ENCODE assay signal across 8 cellular contexts in the genomic region with DNA sequence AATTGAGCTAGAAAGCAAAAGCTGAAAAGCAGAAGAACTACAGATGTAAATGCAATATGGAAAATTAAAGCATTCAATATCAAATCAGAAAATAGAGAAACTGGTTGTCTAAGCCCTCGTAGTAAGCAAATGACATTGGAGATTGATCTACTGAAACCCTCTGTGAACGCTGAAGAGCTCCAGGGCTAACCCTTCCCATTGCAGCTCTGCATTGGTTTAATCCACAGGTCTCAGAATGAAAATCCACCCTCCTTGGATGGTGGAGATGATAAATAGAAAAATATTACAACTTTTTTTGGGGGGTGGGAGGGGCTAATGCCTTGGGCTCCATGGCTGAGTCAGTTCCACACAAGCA. TPM values are rescaled to one million over a fixed set of nuclear protein-coding genes. Genes with fewer than 3 reads are reported as not detected.
A peak's percentile ranks its signal among the peaks of the same experiment; 100 is the strongest.
DNase-seq lines count a peak whose midpoint lies in the region; ATAC-seq, FAIRE-seq and TF ChIP-seq lines count a peak whose summit lies in the region.

No MANE protein-coding gene starts in this region.

- H2BK12ac ChIP-seq in H1 (ENCODE audit: low read depth, low read length) (peak overlapping the region; percentile 52), trophoblast cell (ENCODE audit: low read length) (peak overlapping the region; percentile 95)

- POLR2A ChIA-PET in H1 (lab: Charles Lee; ENCODE audit: partially characterized antibody), result interaction anchor here (0.7 to 3.8 kb wide), 10 partner anchors 10 to 396 kb away, joined by 3 to 29 read pairs (median 4); no protein-coding TSS in a partner anchor

- BruUV-seq in Calu3 (replicated peaks; lab: Mats Ljungman, UMichigan), result no TSS peak

- H3K4me2 ChIP-seq in H1 (ENCODE audit: insufficient read depth in 1 of 2, low read depth in 2 of 2, low read length in 2 of 2) (no peak overlapping the region), trophoblast cell (ENCODE audit: low read length) (no peak overlapping the region)

- H3K4me3 Mint-ChIP-seq in Calu3 (ENCODE audit: low read depth, unreplicated experiment), result peak overlapping the region; percentile 51

- no peak overlapping the region for H4K5ac ChIP-seq in H1 (ENCODE audit: insufficient read length, low read depth, low read length)

- TF ChIP-seq RAD21 in H1 (IDR thresholded peaks at IDR 0.05 in 1 of 2, conservative IDR thresholded peaks at IDR 0.05 in 1 of 2; ENCODE audit: low read depth in 2 of 2, low read length in 2 of 2), result no peak

- H3K23ac ChIP-seq in H1 (ENCODE audit: insufficient read length), result no peak overlapping the region
- no peak overlapping the region for H3K23ac ChIP-seq in trophoblast cell (ENCODE audit: low read length)

- no peak for TF ChIP-seq POLR2A in H1 (IDR thresholded peaks at IDR 0.05; ENCODE audit: control extremely low read depth in 1 of 2, low read depth in 2 of 2, low read length in 2 of 2)

- no peak overlapping the region for H2AFZ ChIP-seq in H1 (ENCODE audit: low read length)
- no peak overlapping the region for H2AFZ ChIP-seq in trophoblast cell (ENCODE audit: insufficient read depth, low read length, poor library complexity)

- no peak overlapping the region for H3K56ac ChIP-seq in H1 (replicated peaks; ENCODE audit: insufficient read length, low read depth, low read length)

- no peak overlapping the region for H2BK15ac ChIP-seq in H1 (ENCODE audit: low read length)

- H3K27ac Mint-ChIP-seq in Calu3 (ENCODE audit: unreplicated experiment), result peak overlapping the region; percentile 77

- intact Hi-C loops in Calu3 (cut with micrococcal nuclease; ENCODE audit: unreplicated experiment), result loop anchor here (2.0 kb wide), 2 partner anchors 26 to 32 kb away; no protein-coding TSS in a partner anchor
- intact Hi-C loops in sciatic nerve (cut with DNase I), result no loop called here

- peaks cover 56% of the 10 kb centered on the region for H3K36me3 Mint-ChIP-seq in Calu3 (ENCODE audit: insufficient read depth, unreplicated experiment)

- no peak overlapping the region for H3K4ac ChIP-seq in H1 (replicated peaks; ENCODE audit: insufficient read length, low read depth, low read length)
- no peak overlapping the region for H3K4ac ChIP-seq in trophoblast cell (ENCODE audit: low read depth, low read length)

- TF ChIP-seq EP300 in H1 (IDR thresholded peaks at IDR 0.05; ENCODE audit: borderline replicate concordance in 1 of 2, low read depth in 2 of 2, low read length in 2 of 2), result no peak

- H3K4me1 ChIP-seq in H1 (replicated peaks in 1 of 4; ENCODE audit: control insufficient read depth in 3 of 4, insufficient read depth in 4 of 4, low read length in 3 of 4), result peaks cover 9 to 24% (median 14%) of the 10 kb centered on the region in 4 experiments
- H3K4me1 ChIP-seq in trophoblast cell (ENCODE audit: control insufficient read depth in 1 of 2, insufficient read depth in 2 of 2, low read length in 2 of 2), result peaks cover 23 to 25% of the 10 kb centered on the region in 2 experiments

- H4K91ac ChIP-seq in H1 (replicated peaks; ENCODE audit: insufficient read length, low read length) (peak overlapping the region; percentile 63), trophoblast cell (ENCODE audit: low read depth, low read length) (peak overlapping the region; percentile 96)

- H3K14ac ChIP-seq in H1 (ENCODE audit: insufficient read length), result no peak overlapping the region
- no peak overlapping the region for H3K14ac ChIP-seq in trophoblast cell (ENCODE audit: low read length)

- ATAC-seq in sciatic nerve (no peak), HG02588 (IDR thresholded peaks at IDR 0.05; ENCODE audit: unreplicated experiment) (no peak), HG02870 (IDR thresholded peaks at IDR 0.05; ENCODE audit: unreplicated experiment) (no peak)

- FAIRE-seq in H1 (lab: Jason Lieb, UNC), result no peak

- H4K12ac ChIP-seq in trophoblast cell (ENCODE audit: low read depth, low read length), result no peak overlapping the region

- H2AK5ac ChIP-seq in H1 (ENCODE audit: low read depth, low read length) (0 out of 2 replicates have a peak overlapping the region, but pooled peaks have one; percentile 34), trophoblast cell (ENCODE audit: low read length) (no peak overlapping the region)

- H3K27me3 Mint-ChIP-seq in Calu3 (ENCODE audit: unreplicated experiment), result no peaks in the 10 kb centered on the region

- no peak overlapping the region for H4K8ac ChIP-seq in H1 (ENCODE audit: extremely low read depth, insufficient read depth, low read length)
- peak overlapping the region; percentile 50 for H4K8ac ChIP-seq in trophoblast cell (ENCODE audit: low read depth, low read length)

- peak overlapping the region; percentile 53; the same call in 1 of the 2 replicates for H2BK5ac ChIP-seq in H1 (ENCODE audit: low read depth, low read length)
- peak overlapping the region; percentile 73 for H2BK5ac ChIP-seq in trophoblast cell (ENCODE audit: low read depth, low read length, poor library complexity)

- no peak for DNase-seq in Calu3
- peak; percentile 65 for DNase-seq in NCI-H69 (lab: John Stamatoyannopoulos, UW)
- no peak for DNase-seq in H1 (ENCODE audit: low read depth in 1 of 2, low spot score in 2 of 2)
- no peak for DNase-seq in trophoblast cell
- DNase-seq in sciatic nerve (ENCODE audit: low spot score), result no peak
- no peak for DNase-seq in NCI-H446 (lab: John Stamatoyannopoulos, UW)

- H3K27ac ChIP-seq in H1 (ENCODE audit: low read depth, low read length) (peak overlapping the region; percentile 84), trophoblast cell (ENCODE audit: low read depth, low read length) (peak overlapping the region; percentile 94)

- H3K36me3 ChIP-seq in H1 (ENCODE audit: control insufficient read depth in 2 of 4, insufficient read depth in 4 of 4, low read length in 3 of 4) (no peaks in the 10 kb centered on the region; a peak in 1 of 8 replicates), trophoblast cell (ENCODE audit: control insufficient read depth in 1 of 2, insufficient read depth in 2 of 2, low read length in 2 of 2) (peaks cover 3 to 9% of the 10 kb centered on the region in 2 experiments)

- peaks cover 8% of the 10 kb centered on the region for H3K79me1 ChIP-seq in H1 (ENCODE audit: low read depth, low read length)
- peaks cover 15% of the 10 kb centered on the region for H3K79me1 ChIP-seq in trophoblast cell (ENCODE audit: low read length)

- H3K79me2 ChIP-seq in H1 (ENCODE audit: control insufficient read depth in 1 of 2, insufficient read depth in 2 of 2, low read length in 2 of 2), result peaks cover 0 to 55% of the 10 kb centered on the region in 2 experiments; a peak in 2 of 4 replicates
- H3K79me2 ChIP-seq in trophoblast cell (ENCODE audit: control insufficient read depth, insufficient read depth, low read length, poor library complexity), result peaks cover 13% of the 10 kb centered on the region

- H3K4me3 ChIP-seq in H1 (ENCODE audit: extremely low read depth in 1 of 4, insufficient read depth in 2 of 4, low read depth in 3 of 4, low read length in 4 of 4) (no peak overlapping the region), trophoblast cell (ENCODE audit: low read depth, low read length) (no peak overlapping the region)

- H3K4me1 Mint-ChIP-seq in Calu3 (ENCODE audit: low read depth, unreplicated experiment), result peaks cover 57% of the 10 kb centered on the region

- H3K9ac ChIP-seq in H1 (replicated peaks in 1 of 4; ENCODE audit: extremely low read depth in 1 of 4, low read depth in 3 of 4, low read length in 3 of 4) (no peak overlapping the region), trophoblast cell (ENCODE audit: low read length) (no peak overlapping the region)

- peak overlapping the region; percentile 49; the same call in 1 of the 2 replicates for H3K18ac ChIP-seq in H1 (ENCODE audit: extremely low read depth, low read length)
- no peak overlapping the region for H3K18ac ChIP-seq in trophoblast cell (ENCODE audit: low read length)

- H3K9me3 Mint-ChIP-seq in Calu3 (ENCODE audit: low read depth, unreplicated experiment), result peaks cover 2% of the 10 kb centered on the region

- H3K27me3 ChIP-seq in H1 (replicated peaks in 1 of 4; ENCODE audit: control insufficient read depth in 3 of 4, extremely low read depth in 1 of 4, insufficient read depth in 3 of 4, low read length in 3 of 4) (no peaks in the 10 kb centered on the region), trophoblast cell (ENCODE audit: insufficient read depth, low read length) (no peaks in the 10 kb centered on the region)

- TF ChIP-seq CTCF in Calu3 (IDR thresholded peaks at IDR 0.05; ENCODE audit: unreplicated experiment), result no peak
- TF ChIP-seq CTCF in H1 (IDR thresholded peaks at IDR 0.05; ENCODE audit: control extremely low read depth in 1 of 3, insufficient read depth in 1 of 3, low read depth in 1 of 3, low read length in 3 of 3), result no peak

- peaks cover 0 to 3% of the 10 kb centered on the region in 2 experiments for H4K20me1 ChIP-seq in H1 (replicated peaks in 1 of 2; ENCODE audit: control insufficient read depth in 1 of 2, insufficient read depth in 2 of 2, low read length in 2 of 2)

- H2BK20ac ChIP-seq in H1 (ENCODE audit: low read length), result peak overlapping the region; percentile 44

- no peaks in the 10 kb centered on the region for H3K23me2 ChIP-seq in H1 (ENCODE audit: low read depth, low read length)

- H3K9me3 ChIP-seq in H1 (ENCODE audit: insufficient read depth in 2 of 2, low read depth in 1 of 2, low read length in 1 of 2) (no peaks in the 10 kb centered on the region; a peak in 1 of 4 replicates), trophoblast cell (ENCODE audit: insufficient read depth, low read depth, low read length) (no peaks in the 10 kb centered on the region)

- H2BK120ac ChIP-seq in H1 (replicated peaks; ENCODE audit: low read depth, low read length) (no peak overlapping the region), trophoblast cell (ENCODE audit: insufficient read depth, low read length, poor library complexity) (peak overlapping the region; percentile 94)

- WGBS in H1 (ENCODE audit: extremely low coverage in 1 of 2, insufficient coverage in 1 of 2, insufficient read length in 1 of 2, insufficient replicate concordance in 2 of 2, low coverage in 1 of 2, low lambda C conversion rate in 2 of 2, missing lambda C conversion rate in 1 of 2), 2 experiments, result 88% methylated on average over 2 of the region's 2 CpGs; no CpG with 5 or more reads in 1 of the 2 experiments
- no CpG with 5 or more reads among the region's 2 CpGs for WGBS in trophoblast cell (ENCODE audit: extremely low coverage, insufficient coverage, insufficient read length)

- CTCF ChIA-PET in Calu3 (lab: Charles Lee) (interaction anchor here (1.0 to 1.9 kb wide), 5 partner anchors 17 to 44 kb away, joined by 3 to 7 read pairs (median 4); no protein-coding TSS in a partner anchor), H1 (lab: Charles Lee; ENCODE audit: partially characterized antibody) (interaction anchor here (0.6 to 4.5 kb wide), 18 partner anchors 12 to 1416 kb away, joined by 3 to 41 read pairs (median 4); no protein-coding TSS in a partner anchor)

RNA-seq across cellular contexts. Expression of a gene that starts 40.5 kb away (rescaled TPM):
- total RNA-seq in Calu3 (2022) (252 and 270 TPM in 2 replicates), sciatic nerve (194 TPM)
- 120 and 130 TPM in 2 replicates for total RNA-seq in H1 (2021; fragmentation: NEBNext Ultra II Directional; extraction: Animal tissue kit (Norgen Biotek cat#: 25700))
- polyA plus RNA-seq in H1 (2011; rRNA removed), result 71.7 and 72.7 TPM in 2 replicates
- polyA plus RNA-seq in H1 (2011; cell fraction: cytosol; rRNA removed), result 77.4 TPM
- polyA plus RNA-seq in H1 (2011; cell fraction: nucleus; rRNA removed), result 64.4 TPM
- 74.9 to 102 TPM (median 86.3 TPM) in 4 replicates for polyA plus RNA-seq in H1 (2012, experiment 1 of 2)
- 7.2 TPM for polyA plus RNA-seq in H1 (2012, experiment 2 of 2)
- polyA plus RNA-seq in H1 (2013, experiment 1 of 2), result 67.3 TPM
- 69.1 TPM for polyA plus RNA-seq in H1 (2013, experiment 2 of 2)
- 378 and 431 TPM in 2 replicates for polyA minus RNA-seq in H1 (2011; rRNA and poly(A)+ RNA removed)
- polyA minus RNA-seq in H1 (2011; cell fraction: cytosol; rRNA and poly(A)+ RNA removed), result 104 TPM
- polyA minus RNA-seq in H1 (2011; cell fraction: nucleus; rRNA and poly(A)+ RNA removed), result 107 TPM
- 213 and 229 TPM in 2 replicates for polyA plus RNA-seq in trophoblast cell (2013)

RNA-seq across cellular contexts. Expression of a gene that starts 57.1 kb away (rescaled TPM):
- total RNA-seq in Calu3 (2022) (0.54 and 0.76 TPM in 2 replicates), sciatic nerve (12.3 TPM)
- total RNA-seq in H1 (2021; fragmentation: NEBNext Ultra II Directional; extraction: Animal tissue kit (Norgen Biotek cat#: 25700)), result 0.13 TPM in 1 of 2 replicates, not detected in the other
- polyA plus RNA-seq in H1 (2011; rRNA removed), result 0.18 and 0.19 TPM in 2 replicates
- 0.09 TPM for polyA plus RNA-seq in H1 (2011; cell fraction: cytosol; rRNA removed)
- 0.09 TPM for polyA plus RNA-seq in H1 (2011; cell fraction: nucleus; rRNA removed)
- polyA plus RNA-seq in H1 (2012, experiment 1 of 2), result 0.09 TPM in 1 of 4 replicates, not detected in the others
- polyA plus RNA-seq in H1 (2012, experiment 2 of 2), result not detected
- polyA plus RNA-seq in H1 (2013, experiment 1 of 2), result 0.08 TPM
- 0.06 TPM for polyA plus RNA-seq in H1 (2013, experiment 2 of 2)
- 0.10 TPM in 1 of 2 replicates, not detected in the other for polyA minus RNA-seq in H1 (2011; rRNA and poly(A)+ RNA removed)
- not detected for polyA minus RNA-seq in H1 (2011; cell fraction: cytosol; rRNA and poly(A)+ RNA removed)
- polyA minus RNA-seq in H1 (2011; cell fraction: nucleus; rRNA and poly(A)+ RNA removed), result not detected
- polyA plus RNA-seq in trophoblast cell (2013), result 3.6 and 3.7 TPM in 2 replicates
